Comparison of ENCODE assay signal across 31 cellular contexts in genomic region chr4:30473225-30473624, GRCh38.
"Had no signal": no experiment of that assay in that cellular context is flagged by ENCODE, and none has a peak within 500 bp of the region (broad histone marks: within the 10 kb centered on the region; RNA-seq: fewer than 3 reads in every experiment).

No MANE protein-coding gene starts in this region.

- H3K4me1 ChIP-seq: adrenal gland, body of pancreas, breast epithelium had no signal

- H3K27me3 ChIP-seq: adrenal gland, body of pancreas, brain microvascular endothelial cell, breast epithelium had no signal

- H3K9me3 ChIP-seq: adrenal gland, body of pancreas, breast epithelium had no signal

- H3K4me3 ChIP-seq: adrenal gland, body of pancreas, breast epithelium had no signal

- H3K36me3 ChIP-seq: adrenal gland, brain microvascular endothelial cell had no signal

- H3K27ac ChIP-seq: adrenal gland, body of pancreas, brain microvascular endothelial cell, breast epithelium, VCaP had no signal

- DNase-seq: activated B cell treated with CpG ODN at 0.5 μM for 24 hours; activated CD4-positive, alpha-beta memory T cell treated with anti-CD3 and anti-CD28 coated beads for 36 hours; activated CD4-positive, alpha-beta T cell treated with anti-CD3 and anti-CD28 coated beads for 4 hours; activated CD4-positive, alpha-beta T cell treated with anti-CD3 and anti-CD28 coated beads, Interleukin-2, amount 10 ng/mL, durations not matched to agents 24 days and 14 days; activated CD4-positive, alpha-beta T cell treated with anti-CD3 and anti-CD28 coated beads, Interleukin-2, amount 50 U/mL, for 1 hour; activated CD4-positive, alpha-beta T cell treated with anti-CD3 and anti-CD28 coated beads, Interleukin-2, amount 50 U/mL, for 4 hours; activated CD4-positive, CD25-positive, alpha-beta regulatory T cell treated with anti-CD3 and anti-CD28 coated beads, Interleukin-2, amount 50 U/mL, for 72 hours; activated CD8-positive, alpha-beta memory T cell treated with anti-CD3 and anti-CD28 coated beads, Interleukin-2, amount 50 U/mL, for 4 hours; activated CD8-positive, alpha-beta T cell treated with anti-CD3 and anti-CD28 coated beads for 36 hours; activated effector memory CD4-positive, alpha-beta T cell treated with anti-CD3 and anti-CD28 coated beads, Interleukin-2, amount 50 U/mL, for 16 hours; activated gamma-delta T cell treated with Interleukin-2 at 50 U/mL for 16 hours; activated naive CD4-positive, alpha-beta T cell; activated naive CD4-positive, alpha-beta T cell treated with anti-CD3 and anti-CD28 coated beads for 36 hours; activated naive CD4-positive, alpha-beta T cell treated with anti-CD3 and anti-CD28 coated beads, Interleukin-2, amount 50 U/mL, for 16 hours; activated naive CD8-positive, alpha-beta T cell treated with anti-CD3 and anti-CD28 coated beads for 36 hours; activated T-cell treated with anti-CD3 and anti-CD28 coated beads for 4 hours; activated T-cell treated with anti-CD3 and anti-CD28 coated beads, Interleukin-2, amount 50 U/mL, for 1 hour; activated T-cell treated with anti-CD3 and anti-CD28 coated beads, Interleukin-2, amount 50 U/mL, for 4 hours; activated T-cell treated with anti-CD3 and anti-CD28 coated beads, Interleukin-2, amount 50 U/mL, for 72 hours; adrenal gland; amniotic stem cell; aorta; body of pancreas; brain microvascular endothelial cell; central memory CD4-positive, alpha-beta T cell; T-helper 2 cell; T-helper 9 cell had no signal

- ATAC-seq: activated CD8-positive, alpha-beta T cell treated with anti-CD3 and anti-CD28 coated beads for 36 hours; activated naive CD4-positive, alpha-beta T cell treated with anti-CD3 and anti-CD28 coated beads, Interleukin-2, amount 50 U/mL, for 72 hours; activated T-cell treated with anti-CD3 and anti-CD28 coated beads, Interleukin-2, amount 50 U/mL, for 4 hours; activated T-cell treated with anti-CD3 and anti-CD28 coated beads, Interleukin-2, amount 50 U/mL, for 72 hours; activated T-helper 17 cell treated with anti-CD3 and anti-CD28 coated beads, Interleukin-2, amount 50 U/mL, for 72 hours; body of pancreas had no signal
